ENCODE assay signal across 10 cellular contexts in the genomic region with DNA sequence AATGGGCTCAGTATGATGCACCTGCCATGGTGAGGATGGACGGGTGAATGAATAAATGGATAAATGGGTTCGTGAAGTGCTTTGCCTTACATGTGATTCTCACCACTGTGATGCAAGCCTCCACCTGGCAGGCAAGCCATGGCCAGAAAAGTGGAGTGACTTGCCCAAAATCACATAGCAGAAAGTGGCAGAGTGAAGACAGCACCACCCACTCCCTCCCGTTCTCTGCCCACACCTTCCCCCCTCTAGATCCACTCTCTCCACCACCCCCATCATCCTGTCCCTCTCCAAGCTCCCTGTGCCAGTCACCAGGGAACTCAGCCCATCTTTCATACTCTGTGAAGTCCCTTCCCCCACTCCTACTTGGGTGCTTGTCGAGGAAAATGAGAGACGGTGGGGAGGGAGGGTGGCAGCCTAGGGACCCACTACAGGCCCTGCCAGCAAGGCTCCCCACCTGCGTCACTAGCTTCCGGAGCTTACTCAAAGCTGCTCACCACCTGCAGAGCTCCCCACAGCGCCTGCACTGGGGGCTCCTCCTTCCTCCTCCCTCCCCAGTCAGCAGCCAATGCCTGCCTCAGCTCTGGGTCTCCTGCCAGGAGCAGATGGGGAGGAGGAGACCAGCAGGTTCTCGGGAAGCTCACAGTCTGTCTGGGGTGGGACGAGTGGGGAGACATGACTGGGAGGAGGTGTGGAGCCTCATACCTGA.
DNase-seq lines count a peak whose midpoint lies in the region; ATAC-seq, FAIRE-seq and TF ChIP-seq lines count a peak whose summit lies in the region.
"Had no signal": no experiment of that assay in that cellular context is flagged by ENCODE, and none has a peak within 500 bp of the region (broad histone marks: within the 10 kb centered on the region; RNA-seq: fewer than 3 reads in every experiment).

No MANE protein-coding gene starts in this region.

- TF ChIP-seq CTCF in D721Med (IDR thresholded peaks at IDR 0.05; ENCODE audit: insufficient read depth, missing control alignments), result no peak

- peaks cover 40 to 88% (median 84%) of the 10 kb centered on the region in 3 donors for H3K27me3 Mint-ChIP-seq in naive B cell

- no peak for FAIRE-seq in D721Med (lab: Jason Lieb, UNC)

- no peaks in the 10 kb centered on the region for H3K36me3 Mint-ChIP-seq in naive B cell

- H3K9me3 Mint-ChIP-seq in naive B cell, result no peaks in the 10 kb centered on the region
- H3K9me3 Mint-ChIP-seq: nephron had no signal

- H3K4me3 Mint-ChIP-seq in naive B cell, result peak overlapping the region in 2 of 8 donors; percentile 37 to 78

- peak; percentile 40 for DNase-seq in D721Med (ENCODE audit: insufficient read length, low spot score)
- DNase-seq in NCI-H524 (lab: John Stamatoyannopoulos, UW), result peak; percentile 78 to 91
- DNase-seq in activated T-cell treated with anti-CD3 and anti-CD28 coated beads for 1 hour (ENCODE audit: low read depth), result peak; percentile 30
- peak; percentile 48 for DNase-seq in naive B cell
- no peak for DNase-seq in NCI-H1930 (lab: John Stamatoyannopoulos, UW)
- no peak for DNase-seq in GOT3 (lab: John Stamatoyannopoulos, UW)
- DNase-seq: upper lobe of left lung had no signal

- ATAC-seq in naive B cell (ENCODE audit: low read depth in 2 of 2), result peak; percentile 78 to 89
- ATAC-seq in HG03571 (IDR thresholded peaks at IDR 0.05; ENCODE audit: unreplicated experiment), result no peak
- ATAC-seq in GM18517 (IDR thresholded peaks at IDR 0.05; ENCODE audit: unreplicated experiment), result no peak

- H3K4me1 Mint-ChIP-seq in naive B cell, result peaks cover 27 to 44% (median 28%) of the 10 kb centered on the region in 3 donors

- peak overlapping the region in 4 of 6 donors; percentile 13 to 89 (median 66) for H3K27ac Mint-ChIP-seq in naive B cell
- H3K27ac Mint-ChIP-seq: nephron had no signal

Comparison
In these comparisons a context has a peak if more than half of its experiments do, and no peak if none do; other contexts are left out.
1. DNase-seq: peak in D721Med (single experiment), NCI-H524 (2 of 2), activated T-cell treated with anti-CD3 and anti-CD28 coated beads for 1 hour (single experiment) and naive B cell (single experiment); none in NCI-H1930 (0 of 2) and GOT3 (single experiment).
2. ATAC-seq: peak in naive B cell (2 of 2); none in HG03571 (single experiment) and GM18517 (single experiment).